Comparison of ENCODE assay signal across 8 cellular contexts in genomic region chr6:13273931-13274706, GRCh38. TPM values are rescaled to one million over a fixed set of nuclear protein-coding genes. Genes with fewer than 3 reads are reported as not detected.
DNase-seq lines count a peak whose midpoint lies in the region; ATAC-seq lines count a peak whose summit lies in the region.

No MANE protein-coding gene starts in this region.

- DNase-seq in KBM-7 (peak; percentile 83), medulla oblongata (ENCODE audit: extremely low spot score) (peak; percentile 70), NCI-H2081 (lab: John Stamatoyannopoulos, UW) (no peak), SHP77 (lab: John Stamatoyannopoulos, UW) (no peak), posterior vena cava (ENCODE audit: low spot score) (no peak)
- peak; percentile 79 for DNase-seq in activated CD8-positive, alpha-beta memory T cell treated with anti-CD3 and anti-CD28 coated beads, Interleukin-2, amount 50 U/mL, for 4 hours
- DNase-seq in stimulated activated naive CD8-positive, alpha-beta T cell treated with anti-CD3 and anti-CD28 coated beads, Interleukin-15, Interleukin-2, amounts not matched to agents 100 U/mL and 50 U/mL, for 24 hours = peak; percentile 69

- in situ Hi-C loops in KBM-7 (cut with MboI; ENCODE audit: low pct_unique_long_range_greater_than_20kb, low sequenced_read_pairs) = no loop called here

- intact Hi-C loops in posterior vena cava (cut with DNase I) = no loop called here

- ATAC-seq in GM21367 (IDR thresholded peaks at IDR 0.05; ENCODE audit: unreplicated experiment) = peak; percentile 26
- ATAC-seq in stimulated activated naive CD8-positive, alpha-beta T cell treated with anti-CD3 and anti-CD28 coated beads, Interleukin-15, Interleukin-2, amounts not matched to agents 100 U/mL and 50 U/mL, for 24 hours = peak; percentile 88

RNA-seq across cellular contexts. Expression of gene TBC1D7, which starts 54.2 kb away (rescaled TPM):
- total RNA-seq in posterior vena cava = 10 to 100 TPM in 1 of 2 donors, 1 to 10 TPM in 1; 9.9 to 11.9 TPM

Comparison
In these comparisons a context has a peak if more than half of its experiments do, and no peak if none do; other contexts are left out.
1. DNase-seq: peak in KBM-7 (single experiment), activated CD8-positive, alpha-beta memory T cell treated with anti-CD3 and anti-CD28 coated beads, Interleukin-2, amount 50 U/mL, for 4 hours (single experiment), medulla oblongata (single experiment) and stimulated activated naive CD8-positive, alpha-beta T cell treated with anti-CD3 and anti-CD28 coated beads, Interleukin-15, Interleukin-2, amounts not matched to agents 100 U/mL and 50 U/mL, for 24 hours (single experiment); none in NCI-H2081 (0 of 2), SHP77 (0 of 2) and posterior vena cava (single experiment).